22 cellular contexts compared by ENCODE assay signal in the genomic region with DNA sequence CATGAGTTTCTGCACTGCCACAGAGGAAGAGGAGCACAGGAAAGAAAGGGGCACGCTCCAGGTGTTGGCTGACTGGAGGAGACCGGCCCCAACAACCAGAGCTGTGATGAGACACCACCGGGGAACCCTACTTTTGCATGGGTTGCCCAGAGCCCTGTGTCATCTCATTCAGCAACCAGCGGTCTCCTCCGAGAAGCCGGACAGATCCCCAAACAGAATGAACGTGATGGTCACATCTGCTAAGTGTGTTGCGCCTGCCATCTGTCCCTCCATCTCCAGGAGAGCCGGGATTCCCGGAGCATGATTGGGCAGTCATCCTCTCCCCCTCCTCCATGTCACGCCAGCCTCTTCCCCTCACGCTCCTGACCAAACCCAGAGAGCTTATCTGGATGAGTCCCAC.
"Had no signal": no experiment of that assay in that cellular context is flagged by ENCODE, and none has a peak within 500 bp of the region (broad histone marks: within the 10 kb centered on the region; RNA-seq: fewer than 3 reads in every experiment).

No MANE protein-coding gene starts in this region.

- H3K9me3 Mint-ChIP-seq: activated T-cell treated with anti-CD3 and anti-CD28 coated beads, Interleukin-2, amount 50 U/mL, for 72 hours; nephron had no signal

- H3K27me3 Mint-ChIP-seq: activated naive CD8-positive, alpha-beta T cell had no signal

- DNase-seq: activated CD4-positive, alpha-beta T cell treated with anti-CD3 and anti-CD28 coated beads for 1 hour; activated effector memory CD4-positive, alpha-beta T cell treated with Interleukin-2 at 50 U/mL for 16 hours; activated naive CD4-positive, alpha-beta T cell treated with Interleukin-2 at 50 U/mL for 16 hours; activated T-cell treated with anti-CD3 and anti-CD28 coated beads for 4 hours; activated T-cell treated with anti-CD3 and anti-CD28 coated beads, Interleukin-2, amount 50 U/mL, for 72 hours; brain microvascular endothelial cell; dorsolateral prefrontal cortex; effector memory CD4-positive, alpha-beta T cell; hippocampal formation; left cardiac atrium; left ventricle myocardium superior; pancreas; psoas muscle; stimulated activated CD4-positive, alpha-beta T cell treated with anti-CD3 and anti-CD28 coated beads, Interleukin-1b, Interleukin-23, amount 100 ng/mL, for 48 hours; stimulated activated CD4-positive, alpha-beta T cell treated with anti-CD3 and anti-CD28 coated beads, Interleukin-4, amount 100 ng/mL, for 4 hours; stimulated activated naive CD4-positive, alpha-beta T cell; T-helper 2 cell; testis; transverse colon had no signal

- ATAC-seq: activated T-cell treated with anti-CD3 and anti-CD28 coated beads, Interleukin-2, amount 50 U/mL, for 72 hours; gastroesophageal sphincter; left ventricle myocardium superior; pancreas had no signal

- H3K27ac Mint-ChIP-seq: activated T-cell treated with anti-CD3 and anti-CD28 coated beads, Interleukin-2, amount 50 U/mL, for 72 hours had no signal

- H3K4me3 Mint-ChIP-seq: activated naive CD8-positive, alpha-beta T cell; activated T-cell treated with anti-CD3 and anti-CD28 coated beads, Interleukin-2, amount 50 U/mL, for 72 hours; nephron had no signal
